27 cellular contexts compared by ENCODE assay signal in the genomic region with DNA sequence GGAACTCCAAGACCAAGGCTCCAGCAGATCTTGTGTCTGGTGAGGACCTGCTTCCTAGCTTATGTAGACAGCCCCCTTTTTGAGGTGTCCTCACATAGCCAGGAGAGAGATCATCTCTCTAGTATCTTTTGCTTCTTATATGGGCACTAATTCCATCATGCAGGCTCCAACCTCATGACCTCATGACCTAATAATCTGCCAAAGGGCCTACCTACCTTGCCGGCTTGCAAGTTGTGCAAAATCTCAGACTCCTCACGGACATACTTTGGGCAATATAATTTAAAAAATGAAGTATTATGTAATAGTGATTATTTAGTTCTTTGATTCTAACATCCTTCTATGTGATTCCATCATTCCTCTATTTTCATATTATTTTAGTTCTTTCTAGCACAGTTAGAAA.
DNase-seq lines count a peak whose midpoint lies in the region.
"Had no signal": no experiment of that assay in that cellular context is flagged by ENCODE, and none has a peak within 500 bp of the region (broad histone marks: within the 10 kb centered on the region; RNA-seq: fewer than 3 reads in every experiment).

No MANE protein-coding gene starts in this region.

- no peak overlapping the region for H4K8ac ChIP-seq in trophoblast cell (ENCODE audit: low read depth, low read length)

- H3K4ac ChIP-seq in trophoblast cell (ENCODE audit: low read depth, low read length): no peak overlapping the region

- no peak overlapping the region for H3K27ac ChIP-seq in trophoblast cell (ENCODE audit: low read depth, low read length)
- H3K27ac ChIP-seq: 22Rv1; A549; BLaER1; BLaER1 treated with 17β-estradiol and CSF1 and Interleukin-3, amounts not matched to agents 10 nM and 100 nM; C4-2B had no signal

- no peak overlapping the region for H3K4me3 ChIP-seq in trophoblast cell (ENCODE audit: low read depth, low read length)
- H3K4me3 ChIP-seq: A549; BLaER1; BLaER1 treated with 17β-estradiol and CSF1 and Interleukin-3, amounts not matched to agents 10 nM and 100 nM had no signal

- H3K9me3 ChIP-seq in trophoblast cell (ENCODE audit: insufficient read depth, low read depth, low read length): peaks cover 3% of the 10 kb centered on the region
- H3K9me3 ChIP-seq: A549, BE2C, Caco-2 had no signal

- H3K36me3 ChIP-seq in trophoblast cell (ENCODE audit: control insufficient read depth in 1 of 2, insufficient read depth in 2 of 2, low read length in 2 of 2): no peaks in the 10 kb centered on the region
- H3K36me3 ChIP-seq: BE2C, BLaER1 had no signal

- no peak overlapping the region for H3K9ac ChIP-seq in trophoblast cell (ENCODE audit: low read length)
- H3K9ac ChIP-seq: BLaER1; BLaER1 treated with 17β-estradiol and CSF1 and Interleukin-3, amounts not matched to agents 10 nM and 100 nM had no signal

- H3K18ac ChIP-seq in trophoblast cell (ENCODE audit: low read length): no peak overlapping the region

- WGBS in trophoblast cell (ENCODE audit: extremely low coverage, insufficient coverage, insufficient read length): no CpG with 5 or more reads among the region's 2 CpGs

- H4K12ac ChIP-seq in trophoblast cell (ENCODE audit: low read depth, low read length): no peak overlapping the region

- no peak overlapping the region for H2BK120ac ChIP-seq in trophoblast cell (ENCODE audit: insufficient read depth, low read length, poor library complexity)

- H4K91ac ChIP-seq in trophoblast cell (ENCODE audit: low read depth, low read length): no peak overlapping the region

- H3K27me3 ChIP-seq in trophoblast cell (ENCODE audit: insufficient read depth, low read length): no peaks in the 10 kb centered on the region
- H3K27me3 ChIP-seq: BE2C; BLaER1; BLaER1 treated with 17β-estradiol and CSF1 and Interleukin-3, amounts not matched to agents 10 nM and 100 nM had no signal

- no peak overlapping the region for H2AK5ac ChIP-seq in trophoblast cell (ENCODE audit: low read length)

- H3K4me1 ChIP-seq in trophoblast cell (ENCODE audit: control insufficient read depth in 1 of 2, insufficient read depth in 2 of 2, low read length in 2 of 2): peaks cover 0 to 2% of the 10 kb centered on the region in 2 experiments
- H3K4me1 ChIP-seq: BLaER1; BLaER1 treated with 17β-estradiol and CSF1 and Interleukin-3, amounts not matched to agents 10 nM and 100 nM; Caco-2 had no signal

- H3K79me2 ChIP-seq in trophoblast cell (ENCODE audit: control insufficient read depth, insufficient read depth, low read length, poor library complexity): no peaks in the 10 kb centered on the region

- no peaks in the 10 kb centered on the region for H3K79me1 ChIP-seq in trophoblast cell (ENCODE audit: low read length)

- peak; percentile 57 to 87 for DNase-seq in trophoblast cell
- no peak for DNase-seq in T-helper 9 cell
- DNase-seq: 8988T; ACHN; AML-193; BE2C; C1 segment of cervical spinal cord; Caco-2; Calu3; CD4-positive, alpha-beta memory T cell; CD4-positive, alpha-beta T cell; CD4-positive, CD25-positive, alpha-beta regulatory T cell; CD8-positive, alpha-beta memory T cell; CD8-positive, alpha-beta T cell; COR-L47; DMS 273 treated with DMSO at 0.1 percent for 48 hours; DMS153; DMS53; DMS79; DMS79 treated with DMSO at 0.1 percent for 48 hours; DND-41; EL had no signal

- no peak overlapping the region for H3K14ac ChIP-seq in trophoblast cell (ENCODE audit: low read length)

- H2AFZ ChIP-seq in trophoblast cell (ENCODE audit: insufficient read depth, low read length, poor library complexity): no peak overlapping the region

- no peak overlapping the region for H2BK12ac ChIP-seq in trophoblast cell (ENCODE audit: low read length)

- H2BK5ac ChIP-seq in trophoblast cell (ENCODE audit: low read depth, low read length, poor library complexity): no peak overlapping the region

- H3K4me2 ChIP-seq in trophoblast cell (ENCODE audit: low read length): no peak overlapping the region
- H3K4me2 ChIP-seq: A549; BLaER1; BLaER1 treated with 17β-estradiol and CSF1 and Interleukin-3, amounts not matched to agents 10 nM and 100 nM had no signal

- H3K23ac ChIP-seq in trophoblast cell (ENCODE audit: low read length): no peak overlapping the region
